ENCODE assay signal across 8 cellular contexts in genomic region chr2:224583033-224583432, GRCh38. TPM values are rescaled to one million over a fixed set of nuclear protein-coding genes. Genes with fewer than 3 reads are reported as not detected.
DNase-seq lines count a peak whose midpoint lies in the region; ATAC-seq and TF ChIP-seq lines count a peak whose summit lies in the region.
"Not testable (repeated sequence)": the region's sequence is repeated elsewhere in the genome, so short reads cannot be mapped to it uniquely, and the experiment has no call there.

No MANE protein-coding gene starts in this region.

- not testable (repeated sequence) for TF ChIP-seq EP300 in stomach (IDR thresholded peaks at IDR 0.05)

- H3K27ac Mint-ChIP-seq in CD14-positive monocyte, result peak overlapping the region in 1 of 7 donors; percentile 56
- not testable (repeated sequence) for H3K27ac Mint-ChIP-seq in T-helper 17 cell, endodermal cell
- H3K27ac Mint-ChIP-seq in activated naive CD8-positive, alpha-beta T cell treated with anti-CD3 and anti-CD28 coated beads, Interleukin-2, amount 50 U/mL, for 24 hours, result peak overlapping the region; percentile 39

- H2AFZ ChIP-seq in neuron (ENCODE audit: low read depth, low read length), result not testable (repeated sequence)

- intact Hi-C loops in CD14-positive monocyte (cut with micrococcal nuclease), result loop anchor here in 1 of 2 donors (10.0 kb wide), 1 partner anchor 628 kb away; the partner anchor contains the start of gene MRPL44
- intact Hi-C loops in stomach (cut with DNase I; ENCODE audit: low total_unique reads), result not testable (repeated sequence)

- H3K9ac ChIP-seq in HUES64 (ENCODE audit: low read depth, low read length); endodermal cell (ENCODE audit: extremely low read depth, low read length, poor library complexity, severe bottlenecking): not testable (repeated sequence)
- H3K9ac ChIP-seq in iPS-20b (ENCODE audit: low read depth, low read length), result peak overlapping the region; percentile 92; the same call in 1 of the 2 replicates

- H3K9me3 ChIP-seq in HUES64 (ENCODE audit: insufficient read depth, low read depth, low read length); T-helper 17 cell (ENCODE audit: control insufficient read depth, low read length, poor library complexity, severe bottlenecking); endodermal cell (ENCODE audit: control insufficient read depth, low read length); iPS-20b (ENCODE audit: insufficient read depth, low read depth, low read length); neuron (ENCODE audit: low read length); stomach: not testable (repeated sequence)

- not testable (repeated sequence) for ATAC-seq in T-helper 17 cell; activated naive CD8-positive, alpha-beta T cell treated with anti-CD3 and anti-CD28 coated beads, Interleukin-2, amount 50 U/mL, for 24 hours

- H3K9me3 Mint-ChIP-seq in CD14-positive monocyte; activated naive CD8-positive, alpha-beta T cell treated with anti-CD3 and anti-CD28 coated beads, Interleukin-2, amount 50 U/mL, for 24 hours; endodermal cell: not testable (repeated sequence)

- not testable (repeated sequence) for H3K27me3 ChIP-seq in HUES64 (ENCODE audit: insufficient read depth, low read length); endodermal cell (ENCODE audit: control insufficient read depth, insufficient read depth, low read length, poor library complexity, severe bottlenecking); iPS-20b (ENCODE audit: insufficient read depth, low read length); neuron (ENCODE audit: insufficient read depth, low read length); stomach

- peaks cover 52% of the 10 kb centered on the region for H3K4me1 Mint-ChIP-seq in CD14-positive monocyte
- H3K4me1 Mint-ChIP-seq in T-helper 17 cell, result peaks cover 26% of the 10 kb centered on the region
- peaks cover 56% of the 10 kb centered on the region for H3K4me1 Mint-ChIP-seq in activated naive CD8-positive, alpha-beta T cell treated with anti-CD3 and anti-CD28 coated beads, Interleukin-2, amount 50 U/mL, for 24 hours
- peaks cover 36% of the 10 kb centered on the region for H3K4me1 Mint-ChIP-seq in endodermal cell

- peak overlapping the region; percentile 99 for H3K4me3 Mint-ChIP-seq in CD14-positive monocyte
- peak overlapping the region; percentile 97 for H3K4me3 Mint-ChIP-seq in T-helper 17 cell
- H3K4me3 Mint-ChIP-seq in activated naive CD8-positive, alpha-beta T cell treated with anti-CD3 and anti-CD28 coated beads, Interleukin-2, amount 50 U/mL, for 24 hours, result peak overlapping the region; percentile 99
- peak overlapping the region; percentile 98 for H3K4me3 Mint-ChIP-seq in endodermal cell

- H3K4me3 ChIP-seq in HUES64 (ENCODE audit: low read length) (peak overlapping the region; percentile 97), endodermal cell (ENCODE audit: low read length) (peak overlapping the region; percentile 90), iPS-20b (ENCODE audit: low read length) (peak overlapping the region; percentile 92), neuron (ENCODE audit: low read length) (peak overlapping the region; percentile 100), stomach (peak overlapping the region; percentile 77 to 95 (median 87))

- WGBS in HUES64, result 95% methylated on average over 13 of the region's 14 CpGs
- WGBS in endodermal cell (ENCODE audit: insufficient coverage in 1 of 2, insufficient read length in 1 of 2), 2 experiments, result 93% methylated on average over 7 to 14 of the region's 14 CpGs
- WGBS in stomach, 5 donors, result 93 to 96% (median 94%) methylated on average over 14 of the region's 14 CpGs

- not testable (repeated sequence) for DNase-seq in CD14-positive monocyte (ENCODE audit: low spot score); T-helper 17 cell; activated naive CD8-positive, alpha-beta T cell treated with anti-CD3 and anti-CD28 coated beads, Interleukin-2, amount 50 U/mL, for 24 hours; endodermal cell; stomach

- not testable (repeated sequence) for H3K27me3 Mint-ChIP-seq in CD14-positive monocyte (ENCODE audit: low read depth in 3 of 3); T-helper 17 cell; activated naive CD8-positive, alpha-beta T cell treated with anti-CD3 and anti-CD28 coated beads, Interleukin-2, amount 50 U/mL, for 24 hours; endodermal cell (ENCODE audit: insufficient read depth)

- not testable (repeated sequence) for TF ChIP-seq CTCF in CD14-positive monocyte (IDR thresholded peaks at IDR 0.05); endodermal cell (conservative IDR thresholded peaks at IDR 0.05); stomach (IDR thresholded peaks at IDR 0.05)

- peaks cover 40% of the 10 kb centered on the region for H3K4me1 ChIP-seq in HUES64 (ENCODE audit: insufficient read depth, low read length)
- not testable (repeated sequence) for H3K4me1 ChIP-seq in endodermal cell (ENCODE audit: control insufficient read depth, insufficient read depth, low read length)
- H3K4me1 ChIP-seq in iPS-20b (ENCODE audit: insufficient read depth, low read length), result peaks cover 21% of the 10 kb centered on the region
- peaks cover 19% of the 10 kb centered on the region for H3K4me1 ChIP-seq in neuron (ENCODE audit: insufficient read depth, low read length)
- peaks cover 40 to 72% (median 60%) of the 10 kb centered on the region in 4 donors for H3K4me1 ChIP-seq in stomach

- not testable (repeated sequence) for H3K36me3 ChIP-seq in HUES64 (ENCODE audit: insufficient read depth, low read length); iPS-20b (ENCODE audit: insufficient read depth, low read depth, low read length); stomach
- H3K36me3 ChIP-seq in endodermal cell (ENCODE audit: control insufficient read depth, insufficient read depth, low read length) (peaks cover 17% of the 10 kb centered on the region), neuron (ENCODE audit: insufficient read depth, low read length) (peaks cover 12% of the 10 kb centered on the region)

- H3K36me3 Mint-ChIP-seq in CD14-positive monocyte (peaks cover 2 to 11% of the 10 kb centered on the region in 2 donors), endodermal cell (ENCODE audit: low read depth) (peaks cover 20% of the 10 kb centered on the region)
- H3K36me3 Mint-ChIP-seq in T-helper 17 cell (ENCODE audit: low read depth), result not testable (repeated sequence)
- H3K36me3 Mint-ChIP-seq in activated naive CD8-positive, alpha-beta T cell treated with anti-CD3 and anti-CD28 coated beads, Interleukin-2, amount 50 U/mL, for 24 hours (ENCODE audit: low read depth), result peaks cover 23% of the 10 kb centered on the region

- not testable (repeated sequence) for H3K27ac ChIP-seq in HUES64 (ENCODE audit: low read depth, low read length); endodermal cell (ENCODE audit: low read depth, low read length); iPS-20b (ENCODE audit: low read length); stomach

- TF ChIP-seq POLR2A in stomach (IDR thresholded peaks at IDR 0.05), result not testable (repeated sequence)

RNA-seq across cellular contexts. Expression of gene CUL3, which starts 2.1 kb away (rescaled TPM):
- polyA plus RNA-seq in CD14-positive monocyte (10 to 100 TPM; 12.3 to 12.9 TPM), stomach (10 to 100 TPM; 52.8 to 72.1 (median 53.6) TPM)
- 92.4 TPM for polyA plus RNA-seq in HUES64 (2013, experiment 1 of 2)
- polyA plus RNA-seq in HUES64 (2013, experiment 2 of 2), result 97.9 TPM
- total RNA-seq in T-helper 17 cell (10 to 100 TPM; 94.8 to 99.7 TPM), endodermal cell (10 to 100 TPM; 78.4 to 89.9 TPM), stomach (100 to 1,000 TPM in 1 of 5 donors, 10 to 100 TPM in 2, 1 to 10 TPM in 2; 6.1 to 155 (median 18.7) TPM)
- 95.6 TPM for polyA plus RNA-seq in endodermal cell (2013, experiment 1 of 2)
- 101 TPM for polyA plus RNA-seq in endodermal cell (2013, experiment 2 of 2)
